In genomic region chr9:97529363-97530076, GRCh38 we compare ENCODE assay signal across 8 cellular contexts. TPM values are rescaled to one million over a fixed set of nuclear protein-coding genes. Genes with fewer than 3 reads are reported as not detected.
DNase-seq lines count a peak whose midpoint lies in the region; ATAC-seq and TF ChIP-seq lines count a peak whose summit lies in the region.

No MANE protein-coding gene starts in this region.

- ATAC-seq in activated CD8-positive, alpha-beta memory T cell treated with anti-CD3 and anti-CD28 coated beads, Interleukin-2, amount 10 ng/mL, durations not matched to agents 7 days and 5 days = peak; percentile 93
- ATAC-seq in HG02938 (IDR thresholded peaks at IDR 0.05; ENCODE audit: unreplicated experiment) = peak; percentile 76

- peaks cover 3% of the 10 kb centered on the region for H3K27me3 Mint-ChIP-seq in activated CD8-positive, alpha-beta memory T cell treated with anti-CD3 and anti-CD28 coated beads, Interleukin-2, amount 10 ng/mL, durations not matched to agents 7 days and 5 days
- H3K27me3 Mint-ChIP-seq in activated T-helper 1 cell treated with anti-CD3 and anti-CD28 coated beads, Interleukin-12 subunit alpha, Interleukin-12 subunit beta, Interleukin-2, Interleukin-4 antibody, amounts not matched to agents 30 ng/mL and 10 ng/mL and 1 ng/mL, durations not matched to agents 14 hours and 24 hours and 36 hours (ENCODE audit: insufficient read depth) = peaks cover 4% of the 10 kb centered on the region
- peaks cover 29% of the 10 kb centered on the region for H3K27me3 Mint-ChIP-seq in nephron progenitor cell (ENCODE audit: low read depth, poor library complexity)
- no peaks in the 10 kb centered on the region for H3K27me3 Mint-ChIP-seq in glutamatergic neuron (ENCODE audit: unreplicated experiment)

- H3K9me3 Mint-ChIP-seq in activated CD8-positive, alpha-beta memory T cell treated with anti-CD3 and anti-CD28 coated beads, Interleukin-2, amount 10 ng/mL, durations not matched to agents 7 days and 5 days (ENCODE audit: low read depth) = no peaks in the 10 kb centered on the region
- H3K9me3 Mint-ChIP-seq in activated T-helper 1 cell treated with anti-CD3 and anti-CD28 coated beads, Interleukin-12 subunit alpha, Interleukin-12 subunit beta, Interleukin-2, Interleukin-4 antibody, amounts not matched to agents 30 ng/mL and 10 ng/mL and 1 ng/mL, durations not matched to agents 14 hours and 24 hours and 36 hours = no peaks in the 10 kb centered on the region
- H3K9me3 Mint-ChIP-seq in nephron progenitor cell = no peaks in the 10 kb centered on the region
- H3K9me3 Mint-ChIP-seq in glutamatergic neuron (ENCODE audit: unreplicated experiment) = peaks cover 2% of the 10 kb centered on the region

- intact Hi-C loops in activated T-helper 1 cell treated with anti-CD3 and anti-CD28 coated beads, Interleukin-12 subunit alpha, Interleukin-12 subunit beta, Interleukin-2, Interleukin-4 antibody, amounts not matched to agents 30 ng/mL and 10 ng/mL and 1 ng/mL, durations not matched to agents 14 hours and 24 hours and 36 hours (cut with micrococcal nuclease) = no loop called here

- no peaks in the 10 kb centered on the region for H3K36me3 Mint-ChIP-seq in activated CD8-positive, alpha-beta memory T cell treated with anti-CD3 and anti-CD28 coated beads, Interleukin-2, amount 10 ng/mL, durations not matched to agents 7 days and 5 days
- H3K36me3 Mint-ChIP-seq in activated T-helper 1 cell treated with anti-CD3 and anti-CD28 coated beads, Interleukin-12 subunit alpha, Interleukin-12 subunit beta, Interleukin-2, Interleukin-4 antibody, amounts not matched to agents 30 ng/mL and 10 ng/mL and 1 ng/mL, durations not matched to agents 14 hours and 24 hours and 36 hours (ENCODE audit: low read depth) = no peaks in the 10 kb centered on the region
- no peaks in the 10 kb centered on the region for H3K36me3 Mint-ChIP-seq in nephron progenitor cell (ENCODE audit: low read depth)
- no peaks in the 10 kb centered on the region for H3K36me3 Mint-ChIP-seq in glutamatergic neuron (ENCODE audit: unreplicated experiment)

- H3K4me3 Mint-ChIP-seq in activated CD8-positive, alpha-beta memory T cell treated with anti-CD3 and anti-CD28 coated beads, Interleukin-2, amount 10 ng/mL, durations not matched to agents 7 days and 5 days = no peak overlapping the region
- H3K4me3 Mint-ChIP-seq in activated T-helper 1 cell treated with anti-CD3 and anti-CD28 coated beads, Interleukin-12 subunit alpha, Interleukin-12 subunit beta, Interleukin-2, Interleukin-4 antibody, amounts not matched to agents 30 ng/mL and 10 ng/mL and 1 ng/mL, durations not matched to agents 14 hours and 24 hours and 36 hours = no peak overlapping the region
- H3K4me3 Mint-ChIP-seq in nephron progenitor cell = no peak overlapping the region
- H3K4me3 Mint-ChIP-seq in glutamatergic neuron (ENCODE audit: unreplicated experiment) = no peak overlapping the region

- no peak for TF ChIP-seq CTCF in nephron progenitor cell (IDR thresholded peaks at IDR 0.05)
- no peak for TF ChIP-seq CTCF in glutamatergic neuron (IDR thresholded peaks at IDR 0.05; ENCODE audit: partially characterized antibody, unreplicated experiment)

- peak overlapping the region; percentile 59 for H3K27ac Mint-ChIP-seq in activated CD8-positive, alpha-beta memory T cell treated with anti-CD3 and anti-CD28 coated beads, Interleukin-2, amount 10 ng/mL, durations not matched to agents 7 days and 5 days
- H3K27ac Mint-ChIP-seq in activated T-helper 1 cell treated with anti-CD3 and anti-CD28 coated beads, Interleukin-12 subunit alpha, Interleukin-12 subunit beta, Interleukin-2, Interleukin-4 antibody, amounts not matched to agents 30 ng/mL and 10 ng/mL and 1 ng/mL, durations not matched to agents 14 hours and 24 hours and 36 hours = peak overlapping the region; percentile 31
- peak overlapping the region; percentile 57 for H3K27ac Mint-ChIP-seq in nephron progenitor cell
- no peak overlapping the region for H3K27ac Mint-ChIP-seq in glutamatergic neuron (ENCODE audit: unreplicated experiment)

- CTCF ChIA-PET in activated CD8-positive, alpha-beta memory T cell treated with anti-CD3 and anti-CD28 coated beads, Interleukin-2, amount 10 ng/mL, durations not matched to agents 7 days and 5 days (lab: Charles Lee) = no interaction called here

- DNase-seq in activated CD8-positive, alpha-beta memory T cell treated with anti-CD3 and anti-CD28 coated beads, Interleukin-2, amount 10 ng/mL, durations not matched to agents 7 days and 5 days = peak; percentile 63
- no peak for DNase-seq in activated CD8-positive, alpha-beta memory T cell treated with anti-CD3 and anti-CD28 coated beads for 24 hours
- DNase-seq in activated T-helper 1 cell treated with anti-CD3 and anti-CD28 coated beads, Interleukin-12 subunit alpha, Interleukin-12 subunit beta, Interleukin-2, Interleukin-4 antibody, amounts not matched to agents 30 ng/mL and 10 ng/mL and 1 ng/mL, durations not matched to agents 14 hours and 24 hours and 36 hours (ENCODE audit: low spot score) = no peak
- no peak for DNase-seq in nephron progenitor cell
- DNase-seq in activated effector memory CD4-positive, alpha-beta T cell treated with anti-CD3 and anti-CD28 coated beads, Interleukin-2, amount 50 U/mL, for 16 hours = no peak
- no peak for DNase-seq in stimulated activated naive CD4-positive, alpha-beta T cell (lab: John Stamatoyannopoulos, UW)
- no peak for DNase-seq in glutamatergic neuron

- peaks cover 19% of the 10 kb centered on the region for H3K4me1 Mint-ChIP-seq in activated CD8-positive, alpha-beta memory T cell treated with anti-CD3 and anti-CD28 coated beads, Interleukin-2, amount 10 ng/mL, durations not matched to agents 7 days and 5 days
- H3K4me1 Mint-ChIP-seq in activated T-helper 1 cell treated with anti-CD3 and anti-CD28 coated beads, Interleukin-12 subunit alpha, Interleukin-12 subunit beta, Interleukin-2, Interleukin-4 antibody, amounts not matched to agents 30 ng/mL and 10 ng/mL and 1 ng/mL, durations not matched to agents 14 hours and 24 hours and 36 hours (ENCODE audit: low read depth) = peaks cover 11% of the 10 kb centered on the region
- H3K4me1 Mint-ChIP-seq in nephron progenitor cell (peaks cover 55% of the 10 kb centered on the region), glutamatergic neuron (ENCODE audit: low read depth, unreplicated experiment) (peaks cover 2% of the 10 kb centered on the region)

RNA-seq across cellular contexts. Expression of gene TMOD1, which starts 28.1 kb away (rescaled TPM):
- total RNA-seq in activated CD8-positive, alpha-beta memory T cell treated with anti-CD3 and anti-CD28 coated beads, Interleukin-2, amount 10 ng/mL, durations not matched to agents 7 days and 5 days = 1 to 10 TPM in 1 of 2 experiments, under 1 TPM in 1; 0.88 to 1.0 TPM
- total RNA-seq in activated T-helper 1 cell treated with anti-CD3 and anti-CD28 coated beads, Interleukin-12 subunit alpha, Interleukin-12 subunit beta, Interleukin-2, Interleukin-4 antibody, amounts not matched to agents 30 ng/mL and 10 ng/mL and 1 ng/mL, durations not matched to agents 14 hours and 24 hours and 36 hours = 0.81 and 0.86 TPM in 2 replicates
- total RNA-seq in glutamatergic neuron (ENCODE audit: unreplicated experiment) = 0.64 TPM
